ENCODE assay signal across 1 cellular context in the genomic region with DNA sequence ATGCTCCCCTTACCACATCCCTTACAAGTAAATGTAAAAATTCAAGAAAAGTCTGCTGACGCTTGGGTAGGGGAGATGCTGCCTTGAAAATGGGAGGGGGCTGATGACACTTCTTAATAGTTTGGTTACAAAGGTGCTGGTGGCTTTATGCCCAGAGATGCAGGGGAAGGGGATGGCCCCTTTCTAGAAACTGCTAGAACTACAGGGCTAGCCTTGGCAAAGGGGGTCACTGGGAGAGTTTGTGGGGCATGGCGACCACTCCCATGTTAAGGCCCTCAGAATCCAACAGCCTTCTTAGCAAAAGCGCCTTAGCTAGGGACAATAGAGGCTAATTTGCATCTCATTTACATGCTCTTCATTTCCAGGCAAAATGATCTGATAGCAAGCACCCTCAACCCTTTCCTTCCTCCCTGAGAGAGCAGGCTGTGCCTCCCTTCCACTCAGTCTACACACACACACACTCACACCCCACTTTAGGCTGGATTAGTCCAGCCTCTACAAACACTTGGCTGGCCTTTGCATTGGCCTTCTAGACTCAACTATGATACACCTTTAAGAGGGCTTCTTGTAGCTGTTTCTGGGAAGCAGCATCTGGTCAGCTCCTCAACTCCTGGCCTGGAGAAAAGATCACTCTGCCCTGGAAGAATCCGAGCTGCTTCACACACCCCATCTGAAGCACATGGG.
TF ChIP-seq lines count a peak whose summit lies in the region.

No MANE protein-coding gene starts in this region.

TF ChIP-seq in H1, 55 proteins besides CTCF, POLR2A, EP300 and RAD21:
- TF ChIP-seq GTF2F1 (IDR thresholded peaks at IDR 0.05; ENCODE audit: borderline replicate concordance, low read depth, low read length): no peak
- TF ChIP-seq CBX8 (IDR thresholded peaks at IDR 0.05; ENCODE audit: borderline replicate concordance, low read depth, low read length): no peak
- 0 out of 4 replicates have a peak, but pooled peaks of 1 of the 2 experiments have one; percentile 19 for TF ChIP-seq SIN3A (conservative IDR thresholded peaks at IDR 0.05 in 1 of 2, IDR thresholded peaks at IDR 0.05 in 1 of 2; ENCODE audit: low read depth in 1 of 2, low read length in 2 of 2)
TF ChIP-seq in H1: peak in this region for 1.
